ENCODE assay signal across 1 cellular context in the genomic region with DNA sequence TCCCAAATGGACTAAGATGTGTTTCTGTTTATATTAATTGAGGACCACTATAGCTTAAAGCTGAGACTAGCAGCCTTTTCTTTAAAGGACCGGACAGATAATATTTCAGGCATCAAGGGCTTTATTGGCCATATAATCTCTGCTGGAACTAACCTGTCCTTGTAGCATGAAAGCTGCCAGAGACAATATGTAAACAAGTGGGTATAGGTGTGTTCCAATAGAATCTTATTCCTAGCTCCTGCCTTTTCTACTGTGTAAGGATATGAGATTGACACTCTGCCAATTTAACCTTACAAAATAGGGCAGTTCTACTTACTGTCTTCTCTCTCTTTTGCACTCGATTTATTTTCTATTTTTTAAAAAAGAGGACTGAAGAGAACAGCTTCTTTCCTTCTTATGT.
TF ChIP-seq lines count a peak whose summit lies in the region.

No MANE protein-coding gene starts in this region.

TF ChIP-seq in IMR-90, 13 proteins besides CTCF, POLR2A, EP300 and RAD21 (continued from another document):
- TF ChIP-seq ELK1 (IDR thresholded peaks at IDR 0.05; ENCODE audit: borderline replicate concordance, low read depth, low read length) (no peak), MAFK (IDR thresholded peaks at IDR 0.05; ENCODE audit: low read depth, low read length) (no peak), SMC3 (IDR thresholded peaks at IDR 0.05; ENCODE audit: low read depth, low read length) (no peak), BHLHE40 (IDR thresholded peaks at IDR 0.05; ENCODE audit: low read depth, low read length) (no peak), CHD1 (IDR thresholded peaks at IDR 0.05; ENCODE audit: low read depth, low read length) (no peak), NFE2L2 (IDR thresholded peaks at IDR 0.05; ENCODE audit: low read depth, low read length) (no peak)
